Comparison of ENCODE assay signal across 17 cellular contexts in genomic region chr10:43644252-43644651, GRCh38. TPM values are rescaled to one million over a fixed set of nuclear protein-coding genes. Genes with fewer than 3 reads are reported as not detected.
DNase-seq lines count a peak whose midpoint lies in the region; ATAC-seq and TF ChIP-seq lines count a peak whose summit lies in the region.
"Had no signal": no experiment of that assay in that cellular context is flagged by ENCODE, and none has a peak within 500 bp of the region (broad histone marks: within the 10 kb centered on the region; RNA-seq: fewer than 3 reads in every experiment).

No MANE protein-coding gene starts in this region.

- peaks cover 38% of the 10 kb centered on the region for H3K9me3 Mint-ChIP-seq in progenitor cell of endocrine pancreas (ENCODE audit: low read depth)
- H3K9me3 Mint-ChIP-seq in activated T-helper 17 cell treated with anti-CD3 and anti-CD28 coated beads, Interleukin-2, amount 50 U/mL, for 72 hours: peaks cover 24% of the 10 kb centered on the region

- ATAC-seq in PC-3 (no peak), GM19395 (IDR thresholded peaks at IDR 0.05; ENCODE audit: unreplicated experiment) (no peak)
- no peak for ATAC-seq in activated T-helper 17 cell treated with anti-CD3 and anti-CD28 coated beads, Interleukin-2, amount 50 U/mL, for 72 hours (replicated peaks)
- ATAC-seq: left lung had no signal

- H3K79me2 ChIP-seq in PC-3 (ENCODE audit: low read length): no peaks in the 10 kb centered on the region

- H4K20me1 ChIP-seq in PC-3 (ENCODE audit: low read length): no peaks in the 10 kb centered on the region

- peaks cover 35% of the 10 kb centered on the region for H3K36me3 ChIP-seq in PC-3 (ENCODE audit: low read depth, low read length)
- H3K36me3 ChIP-seq: uterus had no signal

- no TSS peak for BruUV-seq in PC-3 (replicated peaks; lab: Mats Ljungman, UMichigan)

- no peak overlapping the region for H2AFZ ChIP-seq in PC-3 (ENCODE audit: low read length)

- H3K27ac ChIP-seq in PC-3 (ENCODE audit: low read length): no peak overlapping the region
- H3K27ac ChIP-seq: ascending aorta, left lung, uterus had no signal

- no peaks in the 10 kb centered on the region for H3K27me3 ChIP-seq in PC-3 (ENCODE audit: low read length)
- H3K27me3 ChIP-seq: ascending aorta, left lung, uterus had no signal

- H3K36me3 Mint-ChIP-seq in progenitor cell of endocrine pancreas (ENCODE audit: insufficient read depth): peaks cover 63% of the 10 kb centered on the region
- peaks cover 42% of the 10 kb centered on the region for H3K36me3 Mint-ChIP-seq in activated T-helper 17 cell treated with anti-CD3 and anti-CD28 coated beads, Interleukin-2, amount 50 U/mL, for 72 hours (ENCODE audit: low read depth)

- intact Hi-C loops in PC-3 (cut with micrococcal nuclease): no loop called here

- peaks cover 4% of the 10 kb centered on the region for H3K4me1 Mint-ChIP-seq in progenitor cell of endocrine pancreas (ENCODE audit: low read depth)
- peaks cover 4% of the 10 kb centered on the region for H3K4me1 Mint-ChIP-seq in activated T-helper 17 cell treated with anti-CD3 and anti-CD28 coated beads, Interleukin-2, amount 50 U/mL, for 72 hours

- H3K9me3 ChIP-seq in PC-3 (ENCODE audit: low read length): peaks cover 45% of the 10 kb centered on the region

- H3K9me2 ChIP-seq in PC-3 (replicated peaks; ENCODE audit: low read length): no peaks in the 10 kb centered on the region

- POLR2A ChIA-PET in PC-3 (lab: Charles Lee; ENCODE audit: unreplicated experiment): no interaction called here

- H3F3A ChIP-seq in PC-3 (ENCODE audit: low read length, unreplicated experiment): no peaks in the 10 kb centered on the region

- no peak overlapping the region for H3K4me3 Mint-ChIP-seq in progenitor cell of endocrine pancreas (ENCODE audit: low read depth)
- no peak overlapping the region for H3K4me3 Mint-ChIP-seq in activated T-helper 17 cell treated with anti-CD3 and anti-CD28 coated beads, Interleukin-2, amount 50 U/mL, for 72 hours
- H3K4me3 Mint-ChIP-seq: activated CD4-positive, alpha-beta T cell treated with anti-CD3 and anti-CD28 coated beads, Interleukin-2, amount 10 ng/mL, durations not matched to agents 24 days and 14 days; activated naive CD4-positive, alpha-beta T cell treated with anti-CD3 and anti-CD28 coated beads for 36 hours had no signal

- peaks cover 8% of the 10 kb centered on the region; the same call in 1 of the 2 replicates for H3K4me1 ChIP-seq in PC-3 (ENCODE audit: insufficient read depth, low read length)
- H3K4me1 ChIP-seq: uterus had no signal

- peak overlapping the region; percentile 87 for H3K27ac Mint-ChIP-seq in progenitor cell of endocrine pancreas
- H3K27ac Mint-ChIP-seq in activated T-helper 17 cell treated with anti-CD3 and anti-CD28 coated beads, Interleukin-2, amount 50 U/mL, for 72 hours: no peak overlapping the region
- H3K27ac Mint-ChIP-seq: activated CD4-positive, alpha-beta T cell treated with anti-CD3 and anti-CD28 coated beads, Interleukin-2, amount 10 ng/mL, durations not matched to agents 24 days and 14 days; activated naive CD4-positive, alpha-beta T cell treated with anti-CD3 and anti-CD28 coated beads for 36 hours had no signal

- CTCF ChIA-PET in PC-3 (lab: Charles Lee): no interaction called here

- no peak overlapping the region; the same call in 1 of the 2 replicates for H3K4me3 ChIP-seq in PC-3 (ENCODE audit: low read length)
- H3K4me3 ChIP-seq: left lung, uterus had no signal

- TF ChIP-seq CTCF in progenitor cell of endocrine pancreas (IDR thresholded peaks at IDR 0.05; ENCODE audit: unreplicated experiment) (no peak), PC-3 (conservative IDR thresholded peaks at IDR 0.05; ENCODE audit: low read depth, low read length) (no peak)

- DNase-seq in ELR (ENCODE audit: low read depth): peak; percentile 9
- peak; percentile 43 for DNase-seq in LHCN-M2 (ENCODE audit: low read depth)
- DNase-seq in fibroblast of gingiva (ENCODE audit: low read depth): peak; percentile 28
- no peak for DNase-seq in progenitor cell of endocrine pancreas (ENCODE audit: low spot score, unreplicated experiment)
- no peak for DNase-seq in PC-3
- DNase-seq: activated CD4-positive, alpha-beta T cell treated with anti-CD3 and anti-CD28 coated beads, Interleukin-2, amount 10 ng/mL, durations not matched to agents 24 days and 14 days; activated naive CD4-positive, alpha-beta T cell treated with anti-CD3 and anti-CD28 coated beads for 36 hours; activated T-cell treated with anti-CD3 and anti-CD28 coated beads for 4 hours; cerebellar nuclear complex; GOT3; left lung; NCI-H187 treated with DMSO at 0.1 percent for 48 hours; NCI-H510A; uterus had no signal

- H3K4me2 ChIP-seq in PC-3 (ENCODE audit: low read length): no peak overlapping the region

- H3K9ac ChIP-seq in PC-3 (ENCODE audit: low read length): no peak overlapping the region

- H3K27me3 Mint-ChIP-seq in progenitor cell of endocrine pancreas: no peaks in the 10 kb centered on the region
- no peaks in the 10 kb centered on the region for H3K27me3 Mint-ChIP-seq in activated T-helper 17 cell treated with anti-CD3 and anti-CD28 coated beads, Interleukin-2, amount 50 U/mL, for 72 hours
- H3K27me3 Mint-ChIP-seq: activated CD4-positive, alpha-beta T cell treated with anti-CD3 and anti-CD28 coated beads, Interleukin-2, amount 10 ng/mL, durations not matched to agents 24 days and 14 days had no signal

RNA-seq across cellular contexts. Expression of gene ZNF32, which starts 4.4 kb away (rescaled TPM):
- 36.7 and 37.4 TPM in 2 replicates for total RNA-seq in LHCN-M2 (2014; rRNA removed)
- 32.5 TPM for polyA plus RNA-seq in LHCN-M2 (2012)
- 52.0 and 57.6 TPM in 2 replicates for total RNA-seq in progenitor cell of endocrine pancreas
- total RNA-seq in PC-3 (2014; rRNA removed): 14.3 and 16.7 TPM in 2 replicates
- total RNA-seq in activated T-helper 17 cell treated with anti-CD3 and anti-CD28 coated beads, Interleukin-2, amount 50 U/mL, for 72 hours: 1 to 10 TPM; 6.5 to 7.9 TPM

RNA-seq across cellular contexts. Expression of gene ZNF485, which starts 38.0 kb away (rescaled TPM):
- total RNA-seq in LHCN-M2 (2014; rRNA removed): 6.2 and 6.4 TPM in 2 replicates
- polyA plus RNA-seq in LHCN-M2 (2012): 1.7 TPM
- 5.7 and 6.3 TPM in 2 replicates for total RNA-seq in progenitor cell of endocrine pancreas
- total RNA-seq in PC-3 (2014; rRNA removed): 1.2 and 1.3 TPM in 2 replicates
- 1 to 10 TPM; 3.8 to 4.3 TPM for total RNA-seq in activated T-helper 17 cell treated with anti-CD3 and anti-CD28 coated beads, Interleukin-2, amount 50 U/mL, for 72 hours

Comparison
In these comparisons a context has a peak if more than half of its experiments do, and no peak if none do; other contexts are left out.
1. DNase-seq: peak in ELR (single experiment), LHCN-M2 (single experiment) and fibroblast of gingiva (single experiment); none in progenitor cell of endocrine pancreas (single experiment) and PC-3 (single experiment).